Comparison of ENCODE assay signal across 13 cellular contexts in the genomic region with DNA sequence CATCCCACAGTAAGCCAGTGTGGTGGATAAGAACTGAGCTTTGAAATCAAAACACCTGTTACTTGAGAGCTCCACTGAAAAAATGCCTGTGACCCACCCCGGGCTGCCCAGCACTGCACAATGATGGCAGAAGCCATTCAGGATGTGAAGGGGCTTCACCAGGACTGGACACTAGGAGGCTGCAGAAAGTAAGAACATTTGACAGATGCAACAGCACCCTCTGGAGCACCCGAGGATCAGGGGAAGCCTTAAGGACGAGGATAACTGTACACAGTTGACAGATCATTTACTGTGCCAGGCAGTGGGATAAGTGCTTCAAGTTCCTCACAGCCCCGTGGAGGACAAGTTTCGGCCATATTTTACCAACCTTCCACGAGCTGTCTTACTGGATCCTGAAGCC. TPM values are rescaled to one million over a fixed set of nuclear protein-coding genes. Genes with fewer than 3 reads are reported as not detected.
DNase-seq lines count a peak whose midpoint lies in the region; ATAC-seq, FAIRE-seq and TF ChIP-seq lines count a peak whose summit lies in the region.
"Not testable (repeated sequence)": the region's sequence is repeated elsewhere in the genome, so short reads cannot be mapped to it uniquely, and the experiment has no call there.
"Had no signal": no experiment of that assay in that cellular context is flagged by ENCODE, and none has a peak within 500 bp of the region (broad histone marks: within the 10 kb centered on the region; RNA-seq: fewer than 3 reads in every experiment).

No MANE protein-coding gene starts in this region.

- FAIRE-seq in A549 (lab: Jason Lieb, UNC) (peak; percentile 99), GM12878 (lab: Jason Lieb, UNC) (peak; percentile 68)

- not testable (repeated sequence) for H4K20me1 ChIP-seq in GM23338 (replicated peaks; ENCODE audit: insufficient read depth); GM12878 (ENCODE audit: control insufficient read depth, insufficient read depth)

- not testable (repeated sequence) for TF ChIP-seq CTCF in A549 (IDR thresholded peaks at IDR 0.05); GM23338 (conservative IDR thresholded peaks at IDR 0.05; ENCODE audit: low read depth in 2 of 2); Panc1 (IDR thresholded peaks at IDR 0.05); GM12878 (IDR thresholded peaks at IDR 0.05 in 2 of 3, conservative IDR thresholded peaks at IDR 0.05 in 1 of 3; ENCODE audit: control insufficient read depth in 2 of 3, extremely low read depth in 1 of 3, insufficient read depth in 1 of 3, low read depth in 3 of 3, low read length in 3 of 3)

- not testable (repeated sequence) for H3K4me1 Mint-ChIP-seq in GM23338

- peak; percentile 74 to 94; a peak in 5 of 6 replicates for ATAC-seq in A549
- ATAC-seq in GM23338, result peak; percentile 80
- ATAC-seq in Panc1, result peak; percentile 87
- peak; percentile 68 for ATAC-seq in GM12878
- ATAC-seq in esophagus mucosa, result peak; percentile 26

- not testable (repeated sequence) for H3K79me2 ChIP-seq in GM23338 (replicated peaks; ENCODE audit: insufficient read depth); GM12878 (ENCODE audit: control insufficient read depth, insufficient read depth, low read length)

- not testable (repeated sequence) for H3K36me3 ChIP-seq in GM23338 (ENCODE audit: insufficient read depth); Panc1 (ENCODE audit: control insufficient read depth, insufficient read depth, low read length); GM12878 (ENCODE audit: control insufficient read depth in 2 of 2, insufficient read depth in 2 of 2, low read length in 1 of 2)

- in situ Hi-C loops in Panc1 (cut with HindIII; ENCODE audit: low pct_unique_long_range_greater_than_20kb, low sequenced_read_pairs); GM12878 (cut with MboI): not testable (repeated sequence)

- H3F3A ChIP-seq in GM23338 (replicated peaks; ENCODE audit: low read depth), result not testable (repeated sequence)

- no CpG with 5 or more reads among the region's 6 CpGs for WGBS in A549 (ENCODE audit: missing lambda C conversion rate)
- 7% methylated on average over 1 of the region's 6 CpGs for WGBS in GM12878 (ENCODE audit: insufficient coverage, insufficient replicate concordance, low lambda C conversion rate, missing lambda C conversion rate)

- not testable (repeated sequence) for TF ChIP-seq EP300 in A549 (IDR thresholded peaks at IDR 0.05); GM12878 (IDR thresholded peaks at IDR 0.05; ENCODE audit: borderline replicate concordance in 1 of 2, control insufficient read depth in 1 of 2, low read depth in 2 of 2, low read length in 2 of 2)

- H3K9me3 Mint-ChIP-seq in GM23338, result not testable (repeated sequence)

- H3K4me3 Mint-ChIP-seq in GM23338, result not testable (repeated sequence)

- H3K9me2 ChIP-seq in GM23338 (ENCODE audit: insufficient read depth), result not testable (repeated sequence)

- H3K27ac ChIP-seq in A549; GM23338 (ENCODE audit: low read depth); Panc1 (ENCODE audit: low read length); GM12878 (ENCODE audit: control insufficient read depth, insufficient read depth): not testable (repeated sequence)

- BruUV-seq in Panc1 (replicated peaks; lab: Mats Ljungman, UMichigan); GM12878 (replicated peaks; lab: Mats Ljungman, UMichigan): not testable (repeated sequence)

- not testable (repeated sequence) for DNase-seq in A549 (ENCODE audit: low read depth in 1 of 2, low spot score in 1 of 2); GM23338 (ENCODE audit: low spot score); Panc1 (ENCODE audit: low read depth, low spot score); GM12878 (ENCODE audit: low read depth, low spot score)

- H3K4me2 ChIP-seq in A549; GM23338; GM12878 (ENCODE audit: control insufficient read depth, insufficient read depth): not testable (repeated sequence)

- not testable (repeated sequence) for H3K27me3 ChIP-seq in GM23338 (ENCODE audit: insufficient read depth); Panc1 (ENCODE audit: control insufficient read depth, insufficient read depth, low read length); GM12878 (replicated peaks in 1 of 2; ENCODE audit: control insufficient read depth in 2 of 2, insufficient read depth in 2 of 2, low read length in 1 of 2)

- SMC1A ChIA-PET in GM12878 (lab: Charles Lee; ENCODE audit: uncharacterized antibody, unreplicated experiment), result not testable (repeated sequence)

- POLR2A ChIA-PET in A549 (lab: Yijun Ruan, JAX); Panc1 (lab: Charles Lee); GM12878 (lab: Charles Lee): not testable (repeated sequence)

- TF ChIP-seq RAD21 in A549 (conservative IDR thresholded peaks at IDR 0.05 in 1 of 2, IDR thresholded peaks at IDR 0.05 in 1 of 2); GM12878 (IDR thresholded peaks at IDR 0.05; ENCODE audit: insufficient read depth, low read depth, low read length): not testable (repeated sequence)

- RAD21 ChIA-PET in GM12878 (lab: Charles Lee; ENCODE audit: unreplicated experiment), result not testable (repeated sequence)

- not testable (repeated sequence) for H3K4me1 ChIP-seq in A549; GM23338 (ENCODE audit: insufficient read depth); Panc1 (ENCODE audit: control insufficient read depth, insufficient read depth, low read length); GM12878 (ENCODE audit: control insufficient read depth, insufficient read depth, low read length)

- not testable (repeated sequence) for H3K36me3 Mint-ChIP-seq in GM23338 (ENCODE audit: low read depth)

- intact Hi-C loops in Panc1 (cut with micrococcal nuclease; ENCODE audit: unreplicated experiment); GM12878 (cut with micrococcal nuclease; ENCODE audit: unreplicated experiment): not testable (repeated sequence)

- H3K9ac ChIP-seq in GM12878 (ENCODE audit: control insufficient read depth, insufficient read depth, low read length), result not testable (repeated sequence)

- not testable (repeated sequence) for H3K4me3 ChIP-seq in A549; GM23338; Panc1 (ENCODE audit: low read depth in 2 of 2, low read length in 2 of 2); GM12878

- CTCF ChIA-PET in A549 (lab: Yijun Ruan, JAX); Panc1 (lab: Charles Lee); GM12878 (lab: Yijun Ruan, JAX): not testable (repeated sequence)

- TF ChIP-seq POLR2A in A549 (IDR thresholded peaks at IDR 0.05; ENCODE audit: low read length); GM12878 (IDR thresholded peaks at IDR 0.05; ENCODE audit: low read depth, low read length): not testable (repeated sequence)

- H3K27me3 Mint-ChIP-seq in GM23338 (ENCODE audit: insufficient read depth, low read depth, poor library complexity), result not testable (repeated sequence)

- not testable (repeated sequence) for H2AFZ ChIP-seq in GM23338; GM12878 (ENCODE audit: control insufficient read depth, low read depth, low read length)

- not testable (repeated sequence) for H3K27ac Mint-ChIP-seq in GM23338

- H3K9me3 ChIP-seq in A549; Panc1 (ENCODE audit: control insufficient read depth, insufficient read depth, low read depth, low read length); GM12878 (replicated peaks; ENCODE audit: control insufficient read depth, insufficient read depth, low read length): not testable (repeated sequence)

RNA-seq across cellular contexts. Expression of a gene that starts 30.4 kb away (rescaled TPM):
- polyA plus RNA-seq in A549 (2011; rRNA removed) (not detected in 2 replicates), A549 (2017; fragmentation: RNase III; extraction: RNeasy Plus Mini Kit Qiagen cat#74134 plus additional on column Dnase treatment) (not detected in 3 replicates), GM23338 (2016; fragmentation: Nextera tagmentation; extraction: Ambion mirVana) (0.12 TPM in 1 of 2 replicates, not detected in the other), GM12878 (2011; rRNA removed) (not detected in 2 replicates), GM12878 (2014; fragmentation: Illumina TruSeq; extraction: Trizol) (not detected in 2 replicates), GM12878 (2014; fragmentation: Nextera tagmentation; extraction: Ambion mirVana) (under 1 TPM in 1 of 2 experiments, not detected in 1; 0.07 TPM), GM12878 (2014; rRNA removed) (not detected in 2 replicates), GM12878 (2016; fragmentation: Nextera tagmentation; extraction: Ambion mirVana) (not detected)
- 0.03 TPM in 1 of 2 replicates, not detected in the other for polyA plus RNA-seq in A549 (2012; cell fraction: cytosol; rRNA removed)
- not detected in 2 replicates for polyA plus RNA-seq in A549 (2012; cell fraction: nucleus; rRNA removed)
- polyA minus RNA-seq in A549 (2011; rRNA and poly(A)+ RNA removed), result not detected in 2 replicates
- not detected in 2 replicates for total RNA-seq in GM23338 (2014; rRNA removed; shearing (Covaris generic))
- total RNA-seq in Panc1 (2021; ENCODE audit: unreplicated experiment) (not detected), GM12878 (2014; rRNA removed) (not detected in 2 replicates), GM12878 (2014; rRNA removed; fragmentation: Illumina TruSeq; extraction: Trizol) (not detected in 2 replicates), GM12878 (2021) (not detected in 2 replicates), esophagus mucosa (not detected)
- polyA plus RNA-seq in Panc1 (2012; ENCODE audit: insufficient read length), result not detected
- total RNA-seq in GM12878 (2013; cell fraction: nucleolus; rRNA removed), result not detected in 2 replicates
- polyA plus RNA-seq in GM12878 (2011; ENCODE audit: low read depth), result not detected
- not detected in 2 replicates for polyA plus RNA-seq in GM12878 (2011; cell fraction: cytosol; rRNA removed)
- 0.04 and 0.07 TPM in 2 replicates for polyA plus RNA-seq in GM12878 (2011; cell fraction: nucleus; rRNA removed)
- not detected in 2 replicates for polyA plus RNA-seq in GM12878 (2012)
- polyA minus RNA-seq in GM12878 (2011; rRNA and poly(A)+ RNA removed), result 0.29 TPM in 1 of 2 replicates, not detected in the other
- polyA minus RNA-seq in GM12878 (2011; cell fraction: cytosol; rRNA and poly(A)+ RNA removed), result not detected in 2 replicates
- polyA minus RNA-seq in GM12878 (2011; cell fraction: nucleus; rRNA and poly(A)+ RNA removed), result not detected in 2 replicates
- total RNA-seq: A673; CD4-positive, alpha-beta memory T cell; GM23248 had no signal
- polyA plus RNA-seq: AG04450; CD14-positive monocyte; CD4-positive, alpha-beta memory T cell; GM23248; IgD-negative memory B cell had no signal

RNA-seq across cellular contexts. Expression of a gene that starts 31.6 kb away (rescaled TPM):
- polyA plus RNA-seq in A549 (2011; rRNA removed) (0.44 and 0.49 TPM in 2 replicates), A549 (2017; fragmentation: RNase III; extraction: RNeasy Plus Mini Kit Qiagen cat#74134 plus additional on column Dnase treatment) (0.18 to 0.45 TPM (median 0.26 TPM) in 3 replicates), GM23338 (2016; fragmentation: Nextera tagmentation; extraction: Ambion mirVana) (not detected in 2 replicates), GM12878 (2011; rRNA removed) (0.15 and 0.16 TPM in 2 replicates), GM12878 (2014; fragmentation: Illumina TruSeq; extraction: Trizol) (0.10 TPM in 1 of 2 replicates, not detected in the other), GM12878 (2014; fragmentation: Nextera tagmentation; extraction: Ambion mirVana) (not detected), GM12878 (2014; rRNA removed) (0.06 and 0.25 TPM in 2 replicates), GM12878 (2016; fragmentation: Nextera tagmentation; extraction: Ambion mirVana) (under 1 TPM in 1 of 2 experiments, not detected in 1; 0.09 TPM)
- polyA plus RNA-seq in A549 (2012; cell fraction: cytosol; rRNA removed), result 0.08 and 0.19 TPM in 2 replicates
- 0.81 and 0.98 TPM in 2 replicates for polyA plus RNA-seq in A549 (2012; cell fraction: nucleus; rRNA removed)
- polyA minus RNA-seq in A549 (2011; rRNA and poly(A)+ RNA removed), result 1.0 and 1.2 TPM in 2 replicates
- total RNA-seq in GM23338 (2014; rRNA removed; shearing (Covaris generic)), result 0.56 TPM in 1 of 2 replicates, not detected in the other
- total RNA-seq in Panc1 (2021; ENCODE audit: unreplicated experiment) (1.0 TPM), GM12878 (2014; rRNA removed) (0.16 and 0.34 TPM in 2 replicates), GM12878 (2014; rRNA removed; fragmentation: Illumina TruSeq; extraction: Trizol) (0.09 and 0.14 TPM in 2 replicates), GM12878 (2021) (0.35 and 0.56 TPM in 2 replicates), esophagus mucosa (0.32 TPM)
- polyA plus RNA-seq in Panc1 (2012; ENCODE audit: insufficient read length), result 1.5 TPM
- total RNA-seq in GM12878 (2013; cell fraction: nucleolus; rRNA removed), result 5.7 and 5.8 TPM in 2 replicates
- not detected for polyA plus RNA-seq in GM12878 (2011; ENCODE audit: low read depth)
- 0.07 and 0.12 TPM in 2 replicates for polyA plus RNA-seq in GM12878 (2011; cell fraction: cytosol; rRNA removed)
- 1.7 and 2.1 TPM in 2 replicates for polyA plus RNA-seq in GM12878 (2011; cell fraction: nucleus; rRNA removed)
- 0.11 and 0.18 TPM in 2 replicates for polyA plus RNA-seq in GM12878 (2012)
- 0.66 and 1.5 TPM in 2 replicates for polyA minus RNA-seq in GM12878 (2011; rRNA and poly(A)+ RNA removed)
- polyA minus RNA-seq in GM12878 (2011; cell fraction: cytosol; rRNA and poly(A)+ RNA removed), result not detected in 2 replicates
- 0.38 and 1.2 TPM in 2 replicates for polyA minus RNA-seq in GM12878 (2011; cell fraction: nucleus; rRNA and poly(A)+ RNA removed)
- polyA plus RNA-seq: CD14-positive monocyte; CD4-positive, alpha-beta memory T cell; GM23248; IgD-negative memory B cell had no signal

RNA-seq across cellular contexts. Expression of a gene that starts 39.5 kb away (rescaled TPM):
- polyA plus RNA-seq in A549 (2011; rRNA removed), result not detected in 2 replicates
- not detected in 2 replicates for polyA plus RNA-seq in A549 (2012; cell fraction: cytosol; rRNA removed)
- polyA plus RNA-seq in A549 (2012; cell fraction: nucleus; rRNA removed), result not detected in 2 replicates
- not detected in 3 replicates for polyA plus RNA-seq in A549 (2017; fragmentation: RNase III; extraction: RNeasy Plus Mini Kit Qiagen cat#74134 plus additional on column Dnase treatment)
- polyA minus RNA-seq in A549 (2011; rRNA and poly(A)+ RNA removed), result not detected in 2 replicates
- total RNA-seq in GM23338 (2014; rRNA removed; shearing (Covaris generic)), result not detected in 2 replicates
- polyA plus RNA-seq in GM23338 (2016; fragmentation: Nextera tagmentation; extraction: Ambion mirVana), result not detected in 2 replicates
- not detected for total RNA-seq in Panc1 (2021; ENCODE audit: unreplicated experiment)
- not detected for polyA plus RNA-seq in Panc1 (2012; ENCODE audit: insufficient read length)
- not detected in 2 replicates for total RNA-seq in GM12878 (2013; cell fraction: nucleolus; rRNA removed)
- not detected in 2 replicates for total RNA-seq in GM12878 (2014; rRNA removed)
- total RNA-seq in GM12878 (2014; rRNA removed; fragmentation: Illumina TruSeq; extraction: Trizol), result not detected in 2 replicates
- not detected in 2 replicates for total RNA-seq in GM12878 (2021)
- not detected for polyA plus RNA-seq in GM12878 (2011; ENCODE audit: low read depth)
- not detected in 2 replicates for polyA plus RNA-seq in GM12878 (2011; rRNA removed)
- polyA plus RNA-seq in GM12878 (2011; cell fraction: cytosol; rRNA removed), result not detected in 2 replicates
- polyA plus RNA-seq in GM12878 (2011; cell fraction: nucleus; rRNA removed), result not detected in 2 replicates
- polyA plus RNA-seq in GM12878 (2012), result not detected in 2 replicates
- polyA plus RNA-seq in GM12878 (2014; fragmentation: Illumina TruSeq; extraction: Trizol), result 0.13 TPM in 1 of 2 replicates, not detected in the other
- not detected for polyA plus RNA-seq in GM12878 (2014; fragmentation: Nextera tagmentation; extraction: Ambion mirVana)
- polyA plus RNA-seq in GM12878 (2014; rRNA removed), result not detected in 2 replicates
- polyA plus RNA-seq in GM12878 (2016; fragmentation: Nextera tagmentation; extraction: Ambion mirVana), result not detected
- polyA minus RNA-seq in GM12878 (2011; rRNA and poly(A)+ RNA removed), result not detected in 2 replicates
- not detected in 2 replicates for polyA minus RNA-seq in GM12878 (2011; cell fraction: cytosol; rRNA and poly(A)+ RNA removed)
- polyA minus RNA-seq in GM12878 (2011; cell fraction: nucleus; rRNA and poly(A)+ RNA removed), result not detected in 2 replicates
- total RNA-seq in esophagus mucosa, result not detected
- total RNA-seq: A673; CD4-positive, alpha-beta memory T cell; Daoy; GM23248; H7 had no signal
- polyA plus RNA-seq: AG04450; CD14-positive monocyte; CD4-positive, alpha-beta memory T cell; GM23248; IgD-negative memory B cell had no signal

Comparison
In these comparisons a context has a peak if more than half of its experiments do, and no peak if none do; other contexts are left out.
1. ATAC-seq: peak in every context shown above with its lines; median percentile 87 in Panc1; 84 in A549; 80 in GM23338; 68 in GM12878; 26 in esophagus mucosa.